ENCODE assay signal across 16 cellular contexts in the genomic region with DNA sequence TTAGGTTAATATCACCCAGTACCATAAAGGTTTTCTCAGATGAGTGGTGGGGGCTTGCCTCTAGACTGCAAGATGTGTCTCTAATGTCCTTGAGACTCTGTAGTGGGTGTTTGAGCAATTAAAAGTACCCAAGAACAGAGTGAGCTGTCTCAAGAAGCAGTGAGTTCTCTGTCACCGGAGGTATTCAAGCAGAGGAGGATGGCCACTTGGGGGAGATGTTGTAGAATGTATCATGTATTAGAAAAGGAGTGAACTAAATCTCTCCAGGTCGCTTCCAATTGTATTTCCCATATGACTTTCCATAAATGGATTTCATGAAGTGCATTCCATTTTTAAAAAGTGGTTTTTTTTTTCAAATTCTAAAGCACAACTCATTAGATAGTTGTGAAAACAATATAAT. TPM values are rescaled to one million over a fixed set of nuclear protein-coding genes. Genes with fewer than 3 reads are reported as not detected.
A peak's percentile ranks its signal among the peaks of the same experiment; 100 is the strongest.
DNase-seq lines count a peak whose midpoint lies in the region; ATAC-seq and TF ChIP-seq lines count a peak whose summit lies in the region.
"Had no signal": no experiment of that assay in that cellular context is flagged by ENCODE, and none has a peak within 500 bp of the region (broad histone marks: within the 10 kb centered on the region; RNA-seq: fewer than 3 reads in every experiment).

No MANE protein-coding gene starts in this region.

- H3K79me2 ChIP-seq in DND-41 (ENCODE audit: insufficient read depth, low read length): no peaks in the 10 kb centered on the region

- no peaks in the 10 kb centered on the region for H3K4me1 ChIP-seq in DND-41 (ENCODE audit: insufficient read depth, low read length)
- H3K4me1 ChIP-seq: prostate gland, tibial artery had no signal

- no peak overlapping the region for H2AFZ ChIP-seq in DND-41 (ENCODE audit: low read depth, low read length)

- H3K9ac ChIP-seq in DND-41 (ENCODE audit: low read depth, low read length): no peak overlapping the region

- no peak overlapping the region for H3K4me2 ChIP-seq in DND-41 (ENCODE audit: insufficient read depth, low read length)

- no peak overlapping the region for H3K27ac ChIP-seq in DND-41 (ENCODE audit: low read length)
- H3K27ac ChIP-seq: prostate gland, tibial artery had no signal

- DNase-seq in DND-41 (no peak), NAMALWA (ENCODE audit: low spot score) (peak; percentile 7), epithelial cell of proximal tubule (ENCODE audit: low read depth) (no peak), renal cortical epithelial cell (ENCODE audit: low read depth) (peak; percentile 49), NCI-H1930 (lab: John Stamatoyannopoulos, UW) (no peak)
- no peak for DNase-seq in stimulated activated CD4-positive, alpha-beta T cell treated with anti-CD3 and anti-CD28 coated beads, Interleukin-15, amount 100 ng/mL, for 24 hours
- DNase-seq: amniotic stem cell, NCI-H524 treated with DMSO at 0.1 percent for 48 hours, T-helper 17 cell, tibial artery had no signal

- ATAC-seq in DND-41 (ENCODE audit: insufficient read depth, low read depth): no peak
- no peak for ATAC-seq in GM18867 (IDR thresholded peaks at IDR 0.05; ENCODE audit: unreplicated experiment)
- ATAC-seq: T-helper 17 cell had no signal

- H3K36me3 ChIP-seq in DND-41 (ENCODE audit: insufficient read depth, low read length): no peaks in the 10 kb centered on the region
- H3K36me3 ChIP-seq: prostate gland, tibial artery had no signal

- no peaks in the 10 kb centered on the region for H3K9me3 ChIP-seq in DND-41 (ENCODE audit: insufficient read depth, low read length, severe bottlenecking)
- H3K9me3 ChIP-seq: prostate gland, tibial artery had no signal

- no peaks in the 10 kb centered on the region for H3K27me3 ChIP-seq in DND-41 (ENCODE audit: insufficient read depth, low read length, poor library complexity)
- H3K27me3 ChIP-seq: tibial artery had no signal

- no peak overlapping the region for H3K4me3 ChIP-seq in DND-41 (ENCODE audit: low read depth in 1 of 2, low read length in 2 of 2)
- no peak overlapping the region for H3K4me3 ChIP-seq in epithelial cell of proximal tubule (ENCODE audit: low read depth, low read length)
- H3K4me3 ChIP-seq: prostate gland, tibial artery had no signal

- TF ChIP-seq CTCF in DND-41 (IDR thresholded peaks at IDR 0.05; ENCODE audit: borderline replicate concordance, extremely low read depth, low read length, poor library complexity, severe bottlenecking) (peak; percentile 9), epithelial cell of proximal tubule (conservative IDR thresholded peaks at IDR 0.05; ENCODE audit: low read depth, low read length) (peak; percentile 73)

- no peaks in the 10 kb centered on the region for H4K20me1 ChIP-seq in DND-41 (ENCODE audit: insufficient read depth, low read length)

RNA-seq across cellular contexts. Expression of a gene that starts 35.0 kb away (rescaled TPM):
- total RNA-seq in epithelial cell of proximal tubule (not detected in 2 replicates), renal cortical epithelial cell (under 0.01 and 0.30 TPM in 2 replicates)
- total RNA-seq: activated CD8-positive, alpha-beta memory T cell treated with anti-CD3 and anti-CD28 coated beads for 36 hours; endothelial cell of umbilical vein; H4; LHCN-M2; prostate gland; T-helper 17 cell had no signal

Comparison
In these comparisons a context has a peak if more than half of its experiments do, and no peak if none do; other contexts are left out.
1. DNase-seq: peak in NAMALWA (single experiment) and renal cortical epithelial cell (single experiment); none in DND-41 (single experiment), epithelial cell of proximal tubule (single experiment), stimulated activated CD4-positive, alpha-beta T cell treated with anti-CD3 and anti-CD28 coated beads, Interleukin-15, amount 100 ng/mL, for 24 hours (single experiment) and NCI-H1930 (0 of 2).